10 cellular contexts compared by ENCODE assay signal in the genomic region with DNA sequence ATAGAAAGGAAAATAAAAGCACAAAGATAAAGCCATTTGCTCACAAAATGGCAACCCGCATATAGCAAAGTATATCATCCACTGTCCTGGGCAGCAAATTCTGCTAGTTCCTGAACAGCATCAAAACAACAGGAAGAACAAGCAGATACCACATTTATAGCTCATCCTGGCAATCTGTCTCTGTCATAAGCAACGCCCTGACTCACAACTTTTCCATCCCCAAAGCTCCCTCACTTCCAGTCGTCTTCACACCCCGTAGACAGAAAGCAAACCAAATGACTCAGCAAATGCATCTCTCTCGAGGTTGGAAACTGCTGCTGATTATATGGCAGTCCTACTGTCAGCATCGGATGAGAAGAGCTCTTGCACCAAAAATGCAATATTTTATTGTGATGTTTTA.
DNase-seq lines count a peak whose midpoint lies in the region; ATAC-seq and TF ChIP-seq lines count a peak whose summit lies in the region.
"Had no signal": no experiment of that assay in that cellular context is flagged by ENCODE, and none has a peak within 500 bp of the region (broad histone marks: within the 10 kb centered on the region; RNA-seq: fewer than 3 reads in every experiment).

No MANE protein-coding gene starts in this region.

- no peaks in the 10 kb centered on the region for H3K9me3 Mint-ChIP-seq in activated naive CD8-positive, alpha-beta T cell (ENCODE audit: low read depth)
- no peaks in the 10 kb centered on the region for H3K9me3 Mint-ChIP-seq in WTC11
- H3K9me3 Mint-ChIP-seq: central memory CD8-positive, alpha-beta T cell; nephron progenitor cell had no signal

- H3K4me1 Mint-ChIP-seq in activated naive CD8-positive, alpha-beta T cell (ENCODE audit: low read depth): peaks cover 20% of the 10 kb centered on the region
- peaks cover 3% of the 10 kb centered on the region; the same call in 1 of the 2 replicates for H3K4me1 Mint-ChIP-seq in WTC11
- H3K4me1 Mint-ChIP-seq: central memory CD8-positive, alpha-beta T cell; nephron progenitor cell had no signal

- TF ChIP-seq CTCF in WTC11 (IDR thresholded peaks at IDR 0.05): no peak

- ATAC-seq in HG02973 (IDR thresholded peaks at IDR 0.05; ENCODE audit: unreplicated experiment) (no peak), WTC11 (no peak), HG03342 (IDR thresholded peaks at IDR 0.05; ENCODE audit: unreplicated experiment) (no peak)

- H3K27ac Mint-ChIP-seq in activated naive CD8-positive, alpha-beta T cell: peak overlapping the region; percentile 0
- H3K27ac Mint-ChIP-seq in WTC11: no peak overlapping the region
- H3K27ac Mint-ChIP-seq: nephron progenitor cell had no signal

- peak; percentile 90 for DNase-seq in AG08395 (ENCODE audit: low spot score)
- DNase-seq in HPDE6-E6E7 (ENCODE audit: extremely low spot score): peak; percentile 35
- DNase-seq in kidney tubule cell (ENCODE audit: low spot score): peak; percentile 89
- DNase-seq in WTC11 (ENCODE audit: low spot score): no peak
- DNase-seq in NCI-H748 (lab: John Stamatoyannopoulos, UW; ENCODE audit: unreplicated experiment): no peak
- DNase-seq: nephron progenitor cell had no signal

- H3K4me3 Mint-ChIP-seq in activated naive CD8-positive, alpha-beta T cell: no peak overlapping the region
- no peak overlapping the region for H3K4me3 Mint-ChIP-seq in WTC11
- H3K4me3 Mint-ChIP-seq: central memory CD8-positive, alpha-beta T cell; nephron progenitor cell had no signal

- H3K27me3 Mint-ChIP-seq in activated naive CD8-positive, alpha-beta T cell: no peaks in the 10 kb centered on the region
- H3K27me3 Mint-ChIP-seq in WTC11 (ENCODE audit: low read depth): no peaks in the 10 kb centered on the region

- POLR2A ChIA-PET in WTC11 (lab: Charles Lee): no interaction called here

- peaks cover 18% of the 10 kb centered on the region for H3K36me3 Mint-ChIP-seq in activated naive CD8-positive, alpha-beta T cell
- no peaks in the 10 kb centered on the region for H3K36me3 Mint-ChIP-seq in WTC11

- CTCF ChIA-PET in WTC11 (lab: Charles Lee): interaction anchor here (0.6 kb wide), 1 partner anchor 385 kb away, joined by 6 read pairs; no protein-coding TSS in a partner anchor

TF ChIP-seq in WTC11, 78 proteins besides CTCF, POLR2A, EP300 and RAD21:
- TF ChIP-seq GABPB1 (CRISPR knock-in tag; IDR thresholded peaks at IDR 0.05) (no peak), KAT7 (CRISPR knock-in tag; IDR thresholded peaks at IDR 0.05; ENCODE audit: borderline replicate concordance) (no peak), CBFB (CRISPR knock-in tag; IDR thresholded peaks at IDR 0.05; ENCODE audit: low read depth) (no peak), FOXK1 (CRISPR knock-in tag; IDR thresholded peaks at IDR 0.05) (no peak), ZNF138 (CRISPR knock-in tag; conservative IDR thresholded peaks at IDR 0.05) (no peak), SMAD3 (CRISPR knock-in tag; IDR thresholded peaks at IDR 0.05; ENCODE audit: borderline replicate concordance) (no peak), ATF6 (CRISPR knock-in tag; IDR thresholded peaks at IDR 0.05) (no peak), NFE2L1 (CRISPR knock-in tag; IDR thresholded peaks at IDR 0.05) (no peak), GTF2I (CRISPR knock-in tag; conservative IDR thresholded peaks at IDR 0.05) (no peak), OVOL2 (CRISPR knock-in tag; IDR thresholded peaks at IDR 0.05; ENCODE audit: borderline replicate concordance) (no peak), FOXP1 (CRISPR knock-in tag; IDR thresholded peaks at IDR 0.05; ENCODE audit: borderline replicate concordance) (no peak), MAX (CRISPR knock-in tag; IDR thresholded peaks at IDR 0.05) (no peak), USF1 (CRISPR knock-in tag; IDR thresholded peaks at IDR 0.05) (no peak), ZNF232 (CRISPR knock-in tag; IDR thresholded peaks at IDR 0.05) (no peak), TEAD1 (CRISPR knock-in tag; IDR thresholded peaks at IDR 0.05) (no peak), ZNF512 (CRISPR knock-in tag; IDR thresholded peaks at IDR 0.05; ENCODE audit: borderline replicate concordance) (no peak)
- TF ChIP-seq, protein P1, sequence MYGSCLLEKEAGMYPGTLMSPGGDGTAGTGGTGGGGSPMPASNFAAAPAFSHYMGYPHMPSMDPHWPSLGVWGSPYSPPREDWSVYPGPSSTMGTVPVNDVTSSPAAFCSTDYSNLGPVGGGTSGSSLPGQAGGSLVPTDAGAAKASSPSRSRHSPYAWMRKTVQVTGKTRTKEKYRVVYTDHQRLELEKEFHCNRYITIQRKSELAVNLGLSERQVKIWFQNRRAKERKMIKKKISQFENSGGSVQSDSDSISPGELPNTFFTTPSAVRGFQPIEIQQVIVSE (CRISPR knock-in tag; IDR thresholded peaks at IDR 0.05; ENCODE audit: borderline replicate concordance): no peak
- TF ChIP-seq, protein P2, sequence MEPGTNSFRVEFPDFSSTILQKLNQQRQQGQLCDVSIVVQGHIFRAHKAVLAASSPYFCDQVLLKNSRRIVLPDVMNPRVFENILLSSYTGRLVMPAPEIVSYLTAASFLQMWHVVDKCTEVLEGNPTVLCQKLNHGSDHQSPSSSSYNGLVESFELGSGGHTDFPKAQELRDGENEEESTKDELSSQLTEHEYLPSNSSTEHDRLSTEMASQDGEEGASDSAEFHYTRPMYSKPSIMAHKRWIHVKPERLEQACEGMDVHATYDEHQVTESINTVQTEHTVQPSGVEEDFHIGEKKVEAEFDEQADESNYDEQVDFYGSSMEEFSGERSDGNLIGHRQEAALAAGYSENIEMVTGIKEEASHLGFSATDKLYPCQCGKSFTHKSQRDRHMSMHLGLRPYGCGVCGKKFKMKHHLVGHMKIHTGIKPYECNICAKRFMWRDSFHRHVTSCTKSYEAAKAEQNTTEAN (CRISPR knock-in tag; IDR thresholded peaks at IDR 0.05): no peak
- TF ChIP-seq, protein P3, sequence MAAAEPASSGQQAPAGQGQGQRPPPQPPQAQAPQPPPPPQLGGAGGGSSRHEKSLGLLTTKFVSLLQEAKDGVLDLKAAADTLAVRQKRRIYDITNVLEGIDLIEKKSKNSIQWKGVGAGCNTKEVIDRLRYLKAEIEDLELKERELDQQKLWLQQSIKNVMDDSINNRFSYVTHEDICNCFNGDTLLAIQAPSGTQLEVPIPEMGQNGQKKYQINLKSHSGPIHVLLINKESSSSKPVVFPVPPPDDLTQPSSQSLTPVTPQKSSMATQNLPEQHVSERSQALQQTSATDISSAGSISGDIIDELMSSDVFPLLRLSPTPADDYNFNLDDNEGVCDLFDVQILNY (CRISPR knock-in tag; IDR thresholded peaks at IDR 0.05): no peak

Comparison
In these comparisons a context has a peak if more than half of its experiments do, and no peak if none do; other contexts are left out.
1. DNase-seq: peak in AG08395 (single experiment), HPDE6-E6E7 (single experiment) and kidney tubule cell (single experiment); none in WTC11 (single experiment) and NCI-H748 (single experiment).